ENCODE assay signal across 1 cellular context in genomic region chr5:138492552-138493045, GRCh38.
TF ChIP-seq lines count a peak whose summit lies in the region.

No MANE protein-coding gene starts in this region.

TF ChIP-seq in K562, 482 proteins besides CTCF, POLR2A, EP300 and RAD21 (continued from another document and continues in another):
- no peak for TF ChIP-seq SAP30 (IDR thresholded peaks at IDR 0.05; ENCODE audit: borderline replicate concordance, insufficient read depth, low read depth, low read length, poor library complexity, severe bottlenecking)
- TF ChIP-seq SIRT6 (IDR thresholded peaks at IDR 0.05; ENCODE audit: low read depth, low read length): no peak
- no peak for TF ChIP-seq GTF2F1 (IDR thresholded peaks at IDR 0.05; ENCODE audit: low read depth, low read length)
- TF ChIP-seq ZNF239 (CRISPR knock-in tag; IDR thresholded peaks at IDR 0.05): no peak
- no peak for TF ChIP-seq NCOA4 (IDR thresholded peaks at IDR 0.05; ENCODE audit: partially characterized antibody)
- no peak for TF ChIP-seq ZNF280A (IDR thresholded peaks at IDR 0.05; ENCODE audit: low read depth, partially characterized antibody)
- no peak for TF ChIP-seq ZFP1 (CRISPR knock-in tag; IDR thresholded peaks at IDR 0.05)
- no peak for TF ChIP-seq JUND (IDR thresholded peaks at IDR 0.05; ENCODE audit: borderline replicate concordance, low read depth, low read length)
- 0 out of 3 replicates have a peak, but pooled peaks have one; percentile 15 for TF ChIP-seq JUND (tag; IDR thresholded peaks at IDR 0.05; ENCODE audit: borderline replicate concordance, low read depth, low read length)
- TF ChIP-seq BRD4 (IDR thresholded peaks at IDR 0.05): no peak
- TF ChIP-seq POLR2G (IDR thresholded peaks at IDR 0.05; ENCODE audit: low read depth, low read length): no peak
- no peak for TF ChIP-seq SMARCE1 (IDR thresholded peaks at IDR 0.05)
- TF ChIP-seq RBM39 (optimal IDR thresholded peaks at IDR 0.05; ENCODE audit: low read depth, low read length): no peak
- no peak for TF ChIP-seq PURB (CRISPR knock-in tag; IDR thresholded peaks at IDR 0.05; ENCODE audit: low read depth)
- TF ChIP-seq ZNF224 (CRISPR knock-in tag; IDR thresholded peaks at IDR 0.05): no peak
- peak; percentile 14; the same call in 1 of the 2 replicates for TF ChIP-seq USF1 (CRISPR knock-in tag; IDR thresholded peaks at IDR 0.05)
- 0 out of 2 replicates have a peak, but pooled peaks have one; percentile 27 for TF ChIP-seq HMBOX1 (IDR thresholded peaks at IDR 0.05)
- TF ChIP-seq CHD7 (IDR thresholded peaks at IDR 0.05; ENCODE audit: low read depth, low read length): no peak
- TF ChIP-seq MIER1 (IDR thresholded peaks at IDR 0.05; ENCODE audit: low read depth): 0 out of 2 replicates have a peak, but pooled peaks have one; percentile 46
- no peak for TF ChIP-seq YY1 (IDR thresholded peaks at IDR 0.05; ENCODE audit: borderline replicate concordance in 1 of 3, control insufficient read depth in 1 of 3, extremely low read depth in 1 of 3, insufficient read depth in 3 of 3, insufficient read length in 1 of 3, insufficient replicate concordance in 2 of 3, low read depth in 1 of 3, low read length in 2 of 3)
- TF ChIP-seq NFRKB (IDR thresholded peaks at IDR 0.05; ENCODE audit: low read depth): no peak; the same call in 1 of the 2 replicates
- no peak for TF ChIP-seq ELF4 (CRISPR knock-in tag; IDR thresholded peaks at IDR 0.05)
- TF ChIP-seq PKNOX1 (IDR thresholded peaks at IDR 0.05): 0 out of 2 replicates have a peak, but pooled peaks have one; percentile 27
- TF ChIP-seq FOSL1 (tag; conservative IDR thresholded peaks at IDR 0.05): no peak
- no peak for TF ChIP-seq NR3C1 (CRISPR knock-in tag; IDR thresholded peaks at IDR 0.05)
- peak; percentile 56; the same call in 1 of the 2 replicates for TF ChIP-seq ZBTB40 (IDR thresholded peaks at IDR 0.05)
- TF ChIP-seq ZBTB40 (CRISPR knock-in tag; IDR thresholded peaks at IDR 0.05): no peak
- TF ChIP-seq KLF13 (tag; IDR thresholded peaks at IDR 0.05; ENCODE audit: borderline replicate concordance, low read depth): no peak
- TF ChIP-seq RBM22 (IDR thresholded peaks at IDR 0.05; ENCODE audit: low read depth, low read length, poor library complexity, severe bottlenecking): no peak
- TF ChIP-seq RUNX1 (IDR thresholded peaks at IDR 0.05; ENCODE audit: low read depth): no peak
